ENCODE assay signal across 9 cellular contexts in the genomic region with DNA sequence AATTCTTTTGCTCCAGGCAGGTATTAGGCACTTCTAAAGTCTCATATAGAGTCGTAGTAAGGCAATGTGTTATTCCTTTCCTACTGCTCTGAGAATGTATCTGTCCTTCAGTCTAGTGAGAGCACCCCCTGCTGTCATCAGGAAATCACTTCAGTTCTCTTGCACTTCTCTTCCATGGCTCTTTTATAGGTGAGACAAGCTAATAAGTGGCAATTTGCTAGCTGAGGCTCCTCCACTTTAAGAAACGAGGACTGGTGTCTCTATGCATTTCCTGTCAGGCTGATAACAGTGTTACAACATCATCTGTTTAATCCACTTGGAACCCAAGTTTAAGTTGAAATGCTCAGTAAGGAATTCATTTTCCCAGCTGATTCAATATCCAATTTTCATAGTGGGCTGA.
DNase-seq lines count a peak whose midpoint lies in the region; ATAC-seq and TF ChIP-seq lines count a peak whose summit lies in the region.
"Had no signal": no experiment of that assay in that cellular context is flagged by ENCODE, and none has a peak within 500 bp of the region (broad histone marks: within the 10 kb centered on the region; RNA-seq: fewer than 3 reads in every experiment).

No MANE protein-coding gene starts in this region.

- TF ChIP-seq CTCF in Calu3 (IDR thresholded peaks at IDR 0.05; ENCODE audit: unreplicated experiment), result peak; percentile 43
- peak; percentile 67 for TF ChIP-seq CTCF in foreskin keratinocyte (conservative IDR thresholded peaks at IDR 0.05)
- TF ChIP-seq CTCF in CD8-positive, alpha-beta T cell (IDR thresholded peaks at IDR 0.05), result no peak

- H3K4me3 ChIP-seq in CD8-positive, alpha-beta T cell (ENCODE audit: low read depth, low read length), result no peak overlapping the region

- no peaks in the 10 kb centered on the region for H3K9me3 Mint-ChIP-seq in Calu3 (ENCODE audit: low read depth, unreplicated experiment)
- no peaks in the 10 kb centered on the region for H3K9me3 Mint-ChIP-seq in CD8-positive, alpha-beta T cell
- H3K9me3 Mint-ChIP-seq: naive B cell had no signal

- H3K4me1 Mint-ChIP-seq in Calu3 (ENCODE audit: low read depth, unreplicated experiment), result peaks cover 29% of the 10 kb centered on the region
- no peaks in the 10 kb centered on the region for H3K4me1 Mint-ChIP-seq in CD8-positive, alpha-beta T cell (ENCODE audit: low read depth)
- H3K4me1 Mint-ChIP-seq: naive B cell had no signal

- H3K27ac Mint-ChIP-seq in Calu3 (ENCODE audit: unreplicated experiment), result no peak overlapping the region
- no peak overlapping the region for H3K27ac Mint-ChIP-seq in CD8-positive, alpha-beta T cell
- H3K27ac Mint-ChIP-seq: naive B cell had no signal

- H3K36me3 Mint-ChIP-seq in Calu3 (ENCODE audit: insufficient read depth, unreplicated experiment), result no peaks in the 10 kb centered on the region
- no peaks in the 10 kb centered on the region for H3K36me3 Mint-ChIP-seq in CD8-positive, alpha-beta T cell
- H3K36me3 Mint-ChIP-seq: naive B cell had no signal

- H3K4me1 ChIP-seq in foreskin keratinocyte, result no peaks in the 10 kb centered on the region
- H3K4me1 ChIP-seq in CD8-positive, alpha-beta T cell (ENCODE audit: insufficient read depth, low read length), result no peaks in the 10 kb centered on the region

- H3K27me3 ChIP-seq in foreskin keratinocyte, result peaks cover 4% of the 10 kb centered on the region
- no peaks in the 10 kb centered on the region for H3K27me3 ChIP-seq in CD8-positive, alpha-beta T cell (ENCODE audit: insufficient read depth, low read length)

- H3K27me3 Mint-ChIP-seq in Calu3 (ENCODE audit: unreplicated experiment), result no peaks in the 10 kb centered on the region
- no peaks in the 10 kb centered on the region for H3K27me3 Mint-ChIP-seq in CD8-positive, alpha-beta T cell (ENCODE audit: low read depth)
- H3K27me3 Mint-ChIP-seq: naive B cell had no signal

- POLR2A ChIA-PET in CD8-positive, alpha-beta T cell (lab: Charles Lee), result no interaction called here

- no peak overlapping the region for H3K4me3 Mint-ChIP-seq in Calu3 (ENCODE audit: low read depth, unreplicated experiment)
- H3K4me3 Mint-ChIP-seq in CD8-positive, alpha-beta T cell, result no peak overlapping the region
- H3K4me3 Mint-ChIP-seq: naive B cell had no signal

- DNase-seq in Calu3 (peak; percentile 49), SHP77 treated with DMSO at 0.1 percent for 48 hours (lab: John Stamatoyannopoulos, UW) (peak; percentile 22), foreskin keratinocyte (peak in 1 of 2 donors; percentile 36), superior temporal gyrus (ENCODE audit: extremely low spot score) (peak; percentile 27)
- DNase-seq in CD8-positive, alpha-beta T cell, result no peak
- DNase-seq: naive B cell had no signal

- no peaks in the 10 kb centered on the region for H3K36me3 ChIP-seq in CD8-positive, alpha-beta T cell (ENCODE audit: insufficient read depth, low read length)

- BruUV-seq in Calu3 (replicated peaks; lab: Mats Ljungman, UMichigan), result no TSS peak

- H3K9me3 ChIP-seq in CD8-positive, alpha-beta T cell (ENCODE audit: low read length), result no peaks in the 10 kb centered on the region

- H3K27ac ChIP-seq in foreskin keratinocyte, result no peak overlapping the region
- no peak overlapping the region for H3K27ac ChIP-seq in CD8-positive, alpha-beta T cell (ENCODE audit: low read depth, low read length)

- intact Hi-C loops in Calu3 (cut with micrococcal nuclease; ENCODE audit: unreplicated experiment), result loop anchor here (2.0 to 5.0 kb wide), 3 partner anchors 169 to 448 kb away; no protein-coding TSS in a partner anchor
- intact Hi-C loops in CD8-positive, alpha-beta T cell (cut with DNase I, micrococcal nuclease), result no loop called here

- CTCF ChIA-PET in Calu3 (lab: Charles Lee), result interaction anchor here (0.6 to 1.3 kb wide), 4 partner anchors 813 to 1598 kb away, joined by 3 to 6 read pairs (median 4); no protein-coding TSS in a partner anchor
- CTCF ChIA-PET in CD8-positive, alpha-beta T cell (lab: Charles Lee), result no interaction called here

- ATAC-seq in GM19328 (IDR thresholded peaks at IDR 0.05; ENCODE audit: unreplicated experiment) (peak; percentile 74), HG03469 (IDR thresholded peaks at IDR 0.05; ENCODE audit: unreplicated experiment) (peak; percentile 68), foreskin keratinocyte (peak; percentile 80), HG03097 (IDR thresholded peaks at IDR 0.05; ENCODE audit: low FRiP score, unreplicated experiment) (no peak)
- no peak for ATAC-seq in CD8-positive, alpha-beta T cell

Comparison
In these comparisons a context has a peak if more than half of its experiments do, and no peak if none do; other contexts are left out.
1. DNase-seq: peak in Calu3 (single experiment), SHP77 treated with DMSO at 0.1 percent for 48 hours (single experiment) and superior temporal gyrus (single experiment); none in CD8-positive, alpha-beta T cell (0 of 7).
2. ATAC-seq: peak in GM19328 (single experiment), HG03469 (single experiment) and foreskin keratinocyte (single experiment); none in CD8-positive, alpha-beta T cell (single experiment) and HG03097 (single experiment).